ENCODE assay signal across 12 cellular contexts in genomic region chr2:131482506-131483155, GRCh38. TPM values are rescaled to one million over a fixed set of nuclear protein-coding genes. Genes with fewer than 3 reads are reported as not detected.
"Had no signal": no experiment of that assay in that cellular context is flagged by ENCODE, and none has a peak within 500 bp of the region (broad histone marks: within the 10 kb centered on the region; RNA-seq: fewer than 3 reads in every experiment).

No MANE protein-coding gene starts in this region.

RNA-seq across cellular contexts. Expression of gene TUBA3D, which starts 6.7 kb away (rescaled TPM):
- total RNA-seq: activated B cell treated with CpG ODN at 0.5 μM for 24 hours; activated CD4-positive, alpha-beta memory T cell treated with anti-CD3 and anti-CD28 coated beads for 36 hours; activated CD4-positive, alpha-beta T cell treated with anti-CD3 and anti-CD28 coated beads, Interleukin-2, amount 10 ng/mL, durations not matched to agents 24 days and 14 days; activated CD8-positive, alpha-beta memory T cell treated with anti-CD3 and anti-CD28 coated beads, Interleukin-2, amount 10 ng/mL, durations not matched to agents 7 days and 5 days; activated CD8-positive, alpha-beta T cell treated with anti-CD3 and anti-CD28 coated beads for 36 hours; activated naive CD4-positive, alpha-beta T cell treated with anti-CD3 and anti-CD28 coated beads for 36 hours; activated naive CD4-positive, alpha-beta T cell treated with anti-CD3 and anti-CD28 coated beads, Interleukin-2, amount 50 U/mL, for 72 hours; activated naive CD8-positive, alpha-beta T cell treated with anti-CD3 and anti-CD28 coated beads for 36 hours; activated T-helper 2 cell treated with anti-CD3 and anti-CD28 coated beads, Interferon-gamma antibody, Interleukin-2, Interleukin-4, amounts not matched to agents 10 μg/mL and 5 μg/mL and 100 μg/mL, durations not matched to agents 14 hours and 24 hours and 36 hours; ascending aorta; bronchial epithelial cell; cardiac muscle cell had no signal
